In the genomic region with DNA sequence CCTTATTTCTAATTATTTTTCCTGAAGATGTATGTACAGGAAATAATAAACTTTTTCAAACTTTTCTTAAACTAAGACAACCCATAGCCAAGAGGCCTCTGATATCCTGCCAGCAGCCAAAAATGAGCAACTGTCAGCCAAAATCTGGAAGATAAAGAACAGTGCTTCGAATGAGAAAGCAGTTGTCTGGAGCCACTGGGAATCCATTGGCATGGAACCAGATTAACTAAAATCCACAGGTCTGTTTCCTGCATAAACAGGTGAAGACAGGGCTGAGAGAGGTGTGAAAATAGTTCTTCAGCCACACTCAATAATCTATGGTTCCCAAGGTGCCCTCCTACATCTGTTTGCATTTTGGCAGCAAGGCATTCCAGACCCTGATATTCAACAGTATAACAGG, we compare ENCODE assay signal across 19 cellular contexts.
DNase-seq lines count a peak whose midpoint lies in the region; FAIRE-seq and TF ChIP-seq lines count a peak whose summit lies in the region.
"Had no signal": no experiment of that assay in that cellular context is flagged by ENCODE, and none has a peak within 500 bp of the region (broad histone marks: within the 10 kb centered on the region; RNA-seq: fewer than 3 reads in every experiment).

No MANE protein-coding gene starts in this region.

- H3K36me3 ChIP-seq in H7 (replicated peaks; ENCODE audit: control insufficient read depth, insufficient read depth, low read length) = no peaks in the 10 kb centered on the region
- H3K36me3 ChIP-seq in NT2/D1 (ENCODE audit: insufficient read depth, insufficient read length, low read length) = no peaks in the 10 kb centered on the region
- H3K36me3 ChIP-seq in H1 (ENCODE audit: control insufficient read depth in 2 of 4, insufficient read depth in 4 of 4, low read length in 3 of 4) = no peaks in the 10 kb centered on the region
- no peaks in the 10 kb centered on the region for H3K36me3 ChIP-seq in mesendoderm (ENCODE audit: control insufficient read depth, insufficient read depth, low read length)
- H3K36me3 ChIP-seq: MG63 had no signal

- in situ Hi-C loops in KBM-7 (cut with MboI; ENCODE audit: low pct_unique_long_range_greater_than_20kb, low sequenced_read_pairs) = no loop called here

- H2BK15ac ChIP-seq in H1 (ENCODE audit: low read length) = no peak overlapping the region
- H2BK15ac ChIP-seq in mesendoderm (replicated peaks; ENCODE audit: low read depth) = no peak overlapping the region

- 74% methylated on average over 1 of the region's 1 CpG; no CpG with 5 or more reads in 1 of the 2 experiments for WGBS in H1 (ENCODE audit: extremely low coverage in 1 of 2, insufficient coverage in 1 of 2, insufficient read length in 1 of 2, insufficient replicate concordance in 2 of 2, low coverage in 1 of 2, low lambda C conversion rate in 2 of 2, missing lambda C conversion rate in 1 of 2), 2 experiments
- WGBS in mesendoderm (ENCODE audit: extremely low coverage, insufficient coverage, low lambda C conversion rate) = no CpG with 5 or more reads among the region's 1 CpG

- H4K91ac ChIP-seq in H1 (replicated peaks; ENCODE audit: insufficient read length, low read length) = no peak overlapping the region

- POLR2A ChIA-PET in H1 (lab: Charles Lee; ENCODE audit: partially characterized antibody) = no interaction called here

- no peak for TF ChIP-seq CTCF in H1 (IDR thresholded peaks at IDR 0.05; ENCODE audit: control extremely low read depth in 1 of 3, insufficient read depth in 1 of 3, low read depth in 1 of 3, low read length in 3 of 3)

- no peaks in the 10 kb centered on the region for H3K9me3 ChIP-seq in NT2/D1 (ENCODE audit: insufficient read depth, low read length)
- H3K9me3 ChIP-seq in H1 (ENCODE audit: insufficient read depth in 2 of 2, low read depth in 1 of 2, low read length in 1 of 2) = no peaks in the 10 kb centered on the region
- H3K9me3 ChIP-seq: MG63 had no signal

- H3K27me3 ChIP-seq in H7 (ENCODE audit: control insufficient read depth, insufficient read depth, low read length) = no peaks in the 10 kb centered on the region
- no peaks in the 10 kb centered on the region for H3K27me3 ChIP-seq in NT2/D1 (ENCODE audit: insufficient read depth, insufficient read length)
- H3K27me3 ChIP-seq in H1 (replicated peaks in 1 of 4; ENCODE audit: control insufficient read depth in 3 of 4, extremely low read depth in 1 of 4, insufficient read depth in 3 of 4, low read length in 3 of 4) = no peaks in the 10 kb centered on the region
- no peaks in the 10 kb centered on the region for H3K27me3 ChIP-seq in mesendoderm (ENCODE audit: insufficient read depth, low read length, poor library complexity)
- H3K27me3 ChIP-seq: MG63 had no signal

- no peak overlapping the region for H2AFZ ChIP-seq in H1 (ENCODE audit: low read length)

- H3K4ac ChIP-seq in H1 (replicated peaks; ENCODE audit: insufficient read length, low read depth, low read length) = no peak overlapping the region
- H3K4ac ChIP-seq in mesendoderm (ENCODE audit: low read depth, low read length) = no peak overlapping the region

- no peak overlapping the region for H3K18ac ChIP-seq in H1 (ENCODE audit: extremely low read depth, low read length)
- H3K18ac ChIP-seq in mesendoderm (ENCODE audit: low read length) = no peak overlapping the region

- no peak overlapping the region for H2AK5ac ChIP-seq in H1 (ENCODE audit: low read depth, low read length)
- H2AK5ac ChIP-seq in mesendoderm (ENCODE audit: low read length) = no peak overlapping the region

- H3K14ac ChIP-seq in H1 (ENCODE audit: insufficient read length) = no peak overlapping the region

- TF ChIP-seq POLR2A in H1 (IDR thresholded peaks at IDR 0.05; ENCODE audit: control extremely low read depth in 1 of 2, low read depth in 2 of 2, low read length in 2 of 2) = no peak

- H2BK20ac ChIP-seq in H1 (ENCODE audit: low read length) = no peak overlapping the region

- H3K79me1 ChIP-seq in H1 (ENCODE audit: low read depth, low read length) (no peaks in the 10 kb centered on the region), mesendoderm (ENCODE audit: low read length) (no peaks in the 10 kb centered on the region)

- CTCF ChIA-PET in H1 (lab: Charles Lee; ENCODE audit: partially characterized antibody) = no interaction called here

- H3K4me3 ChIP-seq in H7 (ENCODE audit: insufficient read depth, low read depth, low read length) (no peak overlapping the region), NT2/D1 (ENCODE audit: insufficient read length, low read depth) (no peak overlapping the region), H1 (ENCODE audit: extremely low read depth in 1 of 4, insufficient read depth in 2 of 4, low read depth in 3 of 4, low read length in 4 of 4) (no peak overlapping the region), mesendoderm (ENCODE audit: low read length) (no peak overlapping the region)
- H3K4me3 ChIP-seq: MG63 had no signal

- H3K79me2 ChIP-seq in H1 (ENCODE audit: control insufficient read depth in 1 of 2, insufficient read depth in 2 of 2, low read length in 2 of 2) = no peaks in the 10 kb centered on the region
- no peaks in the 10 kb centered on the region for H3K79me2 ChIP-seq in mesendoderm (ENCODE audit: control insufficient read depth, insufficient read depth, low read length)

- H4K5ac ChIP-seq in H1 (ENCODE audit: insufficient read length, low read depth, low read length) (no peak overlapping the region), mesendoderm (ENCODE audit: low read length) (no peak overlapping the region)

- H2BK5ac ChIP-seq in H1 (ENCODE audit: low read depth, low read length) (no peak overlapping the region), mesendoderm (ENCODE audit: low read length) (no peak overlapping the region)

- H3K9ac ChIP-seq in NT2/D1 (ENCODE audit: insufficient read length, low read depth) (no peak overlapping the region), H1 (replicated peaks in 1 of 4; ENCODE audit: extremely low read depth in 1 of 4, low read depth in 3 of 4, low read length in 3 of 4) (no peak overlapping the region), mesendoderm (ENCODE audit: low read length) (no peak overlapping the region)

- no peaks in the 10 kb centered on the region for H4K20me1 ChIP-seq in H1 (replicated peaks in 1 of 2; ENCODE audit: control insufficient read depth in 1 of 2, insufficient read depth in 2 of 2, low read length in 2 of 2)

- no peak overlapping the region for H3K27ac ChIP-seq in H1 (ENCODE audit: low read depth, low read length)
- H3K27ac ChIP-seq in mesendoderm (ENCODE audit: low read depth, low read length) = no peak overlapping the region

- H3K4me1 ChIP-seq in NT2/D1 (ENCODE audit: insufficient read depth, insufficient read length) = no peaks in the 10 kb centered on the region
- peaks cover 0 to 8% (median 1%) of the 10 kb centered on the region in 4 experiments; a peak in 2 of 7 replicates for H3K4me1 ChIP-seq in H1 (replicated peaks in 1 of 4; ENCODE audit: control insufficient read depth in 3 of 4, insufficient read depth in 4 of 4, low read length in 3 of 4)
- no peaks in the 10 kb centered on the region for H3K4me1 ChIP-seq in mesendoderm (ENCODE audit: control insufficient read depth, low read depth, low read length)

- H4K8ac ChIP-seq in H1 (ENCODE audit: extremely low read depth, insufficient read depth, low read length) (no peak overlapping the region), mesendoderm (ENCODE audit: low read depth, low read length) (no peak overlapping the region)

- H3K23ac ChIP-seq in H1 (ENCODE audit: insufficient read length) (no peak overlapping the region), mesendoderm (ENCODE audit: low read length) (no peak overlapping the region)

- no peak for FAIRE-seq in H1 (lab: Jason Lieb, UNC)
- FAIRE-seq: HepG2 had no signal

- no peak for TF ChIP-seq EP300 in H1 (IDR thresholded peaks at IDR 0.05; ENCODE audit: borderline replicate concordance in 1 of 2, low read depth in 2 of 2, low read length in 2 of 2)

- no peaks in the 10 kb centered on the region for H3K23me2 ChIP-seq in H1 (ENCODE audit: low read depth, low read length)

- no peak for TF ChIP-seq RAD21 in H1 (IDR thresholded peaks at IDR 0.05 in 1 of 2, conservative IDR thresholded peaks at IDR 0.05 in 1 of 2; ENCODE audit: low read depth in 2 of 2, low read length in 2 of 2)

- no peak overlapping the region for H3K4me2 ChIP-seq in H1 (ENCODE audit: insufficient read depth in 1 of 2, low read depth in 2 of 2, low read length in 2 of 2)
- H3K4me2 ChIP-seq in mesendoderm (ENCODE audit: low read length) = no peak overlapping the region

- H2BK12ac ChIP-seq in H1 (ENCODE audit: low read depth, low read length) = no peak overlapping the region

- H2BK120ac ChIP-seq in H1 (replicated peaks; ENCODE audit: low read depth, low read length) (no peak overlapping the region), mesendoderm (ENCODE audit: low read depth, low read length) (no peak overlapping the region)

- DNase-seq in H7 = peak; percentile 5
- DNase-seq in NT2/D1 (ENCODE audit: low read depth, low spot score) = peak; percentile 13
- DNase-seq in H1 (ENCODE audit: low read depth in 1 of 2, low spot score in 2 of 2) = no peak
- DNase-seq in mesendoderm = peak; percentile 35
- no peak for DNase-seq in dermis blood vessel endothelial cell
- DNase-seq in NCI-H1092 (lab: John Stamatoyannopoulos, UW) = no peak
- no peak for DNase-seq in NCI-H187 treated with DMSO at 0.1 percent for 48 hours (lab: John Stamatoyannopoulos, UW)
- no peak for DNase-seq in KBM-7
- DNase-seq: COR-L47, MG63, NCI-H1092 treated with DMSO at 0.1 percent for 48 hours, NCI-H1694, NCI-H2107, NCI-H345, NCI-H526, OCI-M1, SIG-M5, SW 1271 had no signal

- no peak overlapping the region for H3K56ac ChIP-seq in H1 (replicated peaks; ENCODE audit: insufficient read length, low read depth, low read length)
- no peak overlapping the region for H3K56ac ChIP-seq in mesendoderm (ENCODE audit: low read length)

TF ChIP-seq in H1, 55 proteins besides CTCF, POLR2A, EP300 and RAD21 (continues in another document):
- TF ChIP-seq JUN (IDR thresholded peaks at IDR 0.05; ENCODE audit: low read depth, low read length) (no peak), BRCA1 (IDR thresholded peaks at IDR 0.05; ENCODE audit: low read depth, low read length) (no peak), NANOG (IDR thresholded peaks at IDR 0.05; ENCODE audit: insufficient read depth, low read depth, low read length, poor library complexity, severe bottlenecking) (peak; percentile 24), TAF1 (IDR thresholded peaks at IDR 0.05; ENCODE audit: low read depth, low read length) (no peak), POU5F1 (IDR thresholded peaks at IDR 0.05; ENCODE audit: low read depth, low read length) (peak; percentile 76; the same call in 1 of the 2 replicates), KDM4A (IDR thresholded peaks at IDR 0.05; ENCODE audit: low read depth, low read length, severe bottlenecking) (no peak), SRF (IDR thresholded peaks at IDR 0.05; ENCODE audit: low read depth, low read length) (no peak), MAFK (IDR thresholded peaks at IDR 0.05; ENCODE audit: low read depth, low read length) (no peak), CEBPB (IDR thresholded peaks at IDR 0.05; ENCODE audit: low read depth, low read length) (no peak)
- TF ChIP-seq, protein P1, sequence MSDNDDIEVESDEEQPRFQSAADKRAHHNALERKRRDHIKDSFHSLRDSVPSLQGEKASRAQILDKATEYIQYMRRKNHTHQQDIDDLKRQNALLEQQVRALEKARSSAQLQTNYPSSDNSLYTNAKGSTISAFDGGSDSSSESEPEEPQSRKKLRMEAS (IDR thresholded peaks at IDR 0.05) = peak; percentile 51

Comparison
In these comparisons a context has a peak if more than half of its experiments do, and no peak if none do; other contexts are left out.
1. DNase-seq: peak in H7 (single experiment), NT2/D1 (single experiment) and mesendoderm (single experiment); none in H1 (0 of 2), dermis blood vessel endothelial cell (single experiment), NCI-H1092 (single experiment), NCI-H187 treated with DMSO at 0.1 percent for 48 hours (single experiment) and KBM-7 (single experiment).